ENCODE assay signal across 7 cellular contexts in genomic region chr4:48017108-48017527, GRCh38. TPM values are rescaled to one million over a fixed set of nuclear protein-coding genes. Genes with fewer than 3 reads are reported as not detected.
DNase-seq lines count a peak whose midpoint lies in the region; ATAC-seq, FAIRE-seq and TF ChIP-seq lines count a peak whose summit lies in the region.

No MANE protein-coding gene starts in this region.

- H3K27ac Mint-ChIP-seq in activated T-cell treated with anti-CD3 and anti-CD28 coated beads, Interleukin-2, amount 50 U/mL, for 72 hours: no peak overlapping the region

- TF ChIP-seq CTCF in pancreas (IDR thresholded peaks at IDR 0.05) (no peak), uterus (IDR thresholded peaks at IDR 0.05) (no peak)

- H3K36me3 Mint-ChIP-seq in activated T-cell treated with anti-CD3 and anti-CD28 coated beads, Interleukin-2, amount 50 U/mL, for 72 hours (ENCODE audit: insufficient read depth in 2 of 2): peaks cover 0 to 3% of the 10 kb centered on the region in 2 donors

- H3K4me1 Mint-ChIP-seq in activated T-cell treated with anti-CD3 and anti-CD28 coated beads, Interleukin-2, amount 50 U/mL, for 72 hours (ENCODE audit: low read depth): peaks cover 40% of the 10 kb centered on the region

- no peaks in the 10 kb centered on the region for H3K4me1 ChIP-seq in pancreas
- peaks cover 0 to 3% of the 10 kb centered on the region in 2 donors for H3K4me1 ChIP-seq in uterus

- DNase-seq in NCI-H146 (lab: John Stamatoyannopoulos, UW): peak; percentile 58
- peak; percentile 48 to 53 for DNase-seq in activated T-cell treated with anti-CD3 and anti-CD28 coated beads, Interleukin-2, amount 50 U/mL, for 72 hours
- DNase-seq in germinal center (ENCODE audit: low spot score): peak; percentile 37
- peak; percentile 33 to 80 (median 58) for DNase-seq in pancreas
- DNase-seq in uterus: peak; percentile 25 to 30
- DNase-seq in NCI-H2029 treated with DMSO at 0.1 percent for 48 hours (lab: John Stamatoyannopoulos, UW): no peak

- H3K27me3 ChIP-seq in pancreas (no peaks in the 10 kb centered on the region), uterus (no peaks in the 10 kb centered on the region)

- intact Hi-C loops in pancreas (cut with DNase I) (loop anchor here in 1 of 3 donors (10.0 kb wide), 1 partner anchor 68 kb away; no protein-coding TSS in a partner anchor), uterus (cut with DNase I; ENCODE audit: low total_unique reads) (no loop called here)

- peak overlapping the region; percentile 84 to 87 for H3K4me3 Mint-ChIP-seq in activated T-cell treated with anti-CD3 and anti-CD28 coated beads, Interleukin-2, amount 50 U/mL, for 72 hours

- no peaks in the 10 kb centered on the region for H3K36me3 ChIP-seq in pancreas
- no peaks in the 10 kb centered on the region for H3K36me3 ChIP-seq in uterus

- H3K27me3 Mint-ChIP-seq in activated T-cell treated with anti-CD3 and anti-CD28 coated beads, Interleukin-2, amount 50 U/mL, for 72 hours (ENCODE audit: low read depth): peaks cover 41% of the 10 kb centered on the region

- H3K9me3 ChIP-seq in pancreas (no peaks in the 10 kb centered on the region), uterus (no peaks in the 10 kb centered on the region)

- H3K9me3 Mint-ChIP-seq in activated T-cell treated with anti-CD3 and anti-CD28 coated beads, Interleukin-2, amount 50 U/mL, for 72 hours: peaks cover 0 to 2% of the 10 kb centered on the region in 2 donors

- H3K27ac ChIP-seq in pancreas: peak overlapping the region in 3 of 4 donors; percentile 58 to 86 (median 79)
- H3K27ac ChIP-seq in uterus: no peak overlapping the region

- ATAC-seq in GM19023 (IDR thresholded peaks at IDR 0.05; ENCODE audit: unreplicated experiment) (peak; percentile 25), pancreas (peak; percentile 45 to 83 (median 52))
- peak; percentile 48 to 58 for ATAC-seq in activated T-cell treated with anti-CD3 and anti-CD28 coated beads, Interleukin-2, amount 50 U/mL, for 72 hours (replicated peaks in 1 of 2)

- peak overlapping the region; percentile 59 to 71 (median 66) for H3K4me3 ChIP-seq in pancreas
- H3K4me3 ChIP-seq in uterus: peak overlapping the region; percentile 17 to 46

- no peak for TF ChIP-seq POLR2A in uterus (IDR thresholded peaks at IDR 0.05)

- no peak for FAIRE-seq in pancreas (lab: Jason Lieb, UNC)

- 0% methylated on average over 33 of the region's 33 CpGs for WGBS in pancreas, 2 donors

RNA-seq across cellular contexts. Expression of gene NIPAL1, which starts 0.5 kb away (rescaled TPM):
- 1 to 10 TPM; 1.6 to 1.7 TPM for total RNA-seq in activated T-cell treated with anti-CD3 and anti-CD28 coated beads, Interleukin-2, amount 50 U/mL, for 72 hours
- total RNA-seq in pancreas: 1 to 10 TPM; 2.2 to 4.4 (median 2.5) TPM
- polyA plus RNA-seq in pancreas: 1 to 10 TPM in 1 of 2 donors, under 1 TPM in 1; 0.96 to 1.3 TPM
- total RNA-seq in uterus: 1 to 10 TPM in 1 of 4 donors, under 1 TPM in 1, not detected in 2; 0.55 to 1.2 TPM

RNA-seq across cellular contexts. Expression of gene CNGA1, which starts 0.6 kb away (rescaled TPM):
- total RNA-seq in activated T-cell treated with anti-CD3 and anti-CD28 coated beads, Interleukin-2, amount 50 U/mL, for 72 hours: under 1 TPM in 1 of 2 donors, not detected in 1; 0.32 TPM
- total RNA-seq in pancreas (1 to 10 TPM in 3 of 6 donors, under 1 TPM in 3; 0.67 to 3.2 (median 1.3) TPM), uterus (1 to 10 TPM in 1 of 4 donors, under 1 TPM in 2, not detected in 1; 0.27 to 4.1 (median 0.55) TPM)
- polyA plus RNA-seq in pancreas: 1 to 10 TPM in 1 of 2 donors, under 1 TPM in 1; 0.99 to 2.1 TPM

Comparison
In these comparisons a context has a peak if more than half of its experiments do, and no peak if none do; other contexts are left out.
1. H3K27ac ChIP-seq: peak in pancreas (3 of 4); none in uterus (0 of 2).
2. Peak in every context shown above with its lines, with median percentiles within 50 percentile points of each other: ATAC-seq.